Comparison of ENCODE assay signal across 18 cellular contexts in genomic region chr9:81380504-81380903, GRCh38.
A peak's percentile ranks its signal among the peaks of the same experiment; 100 is the strongest.
DNase-seq lines count a peak whose midpoint lies in the region; ATAC-seq and TF ChIP-seq lines count a peak whose summit lies in the region.
"Had no signal": no experiment of that assay in that cellular context is flagged by ENCODE, and none has a peak within 500 bp of the region (broad histone marks: within the 10 kb centered on the region; RNA-seq: fewer than 3 reads in every experiment).

No MANE protein-coding gene starts in this region.

- H3K36me3 Mint-ChIP-seq in Calu3 (ENCODE audit: insufficient read depth, unreplicated experiment), result no peaks in the 10 kb centered on the region
- H3K36me3 Mint-ChIP-seq in type B pancreatic cell, result no peaks in the 10 kb centered on the region
- H3K36me3 Mint-ChIP-seq: CD14-positive monocyte; CD4-positive, alpha-beta memory T cell; IgD-negative memory B cell had no signal

- H2BK5ac ChIP-seq in mesendoderm (ENCODE audit: low read length), result no peak overlapping the region

- no peak overlapping the region for H3K9ac ChIP-seq in mesendoderm (ENCODE audit: low read length)
- H3K9ac ChIP-seq: GM23248 had no signal

- no peak overlapping the region for H2AK5ac ChIP-seq in mesendoderm (ENCODE audit: low read length)

- WGBS in mesendoderm (ENCODE audit: extremely low coverage, insufficient coverage, low lambda C conversion rate), result no CpG with 5 or more reads among the region's 7 CpGs

- H3K23ac ChIP-seq in mesendoderm (ENCODE audit: low read length), result no peak overlapping the region

- H3K4me1 ChIP-seq in mesendoderm (ENCODE audit: control insufficient read depth, low read depth, low read length), result peaks cover 5% of the 10 kb centered on the region
- H3K4me1 ChIP-seq: HAP-1 had no signal

- no peak overlapping the region for H3K56ac ChIP-seq in mesendoderm (ENCODE audit: low read length)

- no peak overlapping the region for H2BK120ac ChIP-seq in mesendoderm (ENCODE audit: low read depth, low read length)

- no peak overlapping the region for H4K8ac ChIP-seq in mesendoderm (ENCODE audit: low read depth, low read length)

- intact Hi-C loops in Calu3 (cut with micrococcal nuclease; ENCODE audit: unreplicated experiment), result no loop called here

- H3K27ac ChIP-seq in mesendoderm (ENCODE audit: low read depth, low read length), result no peak overlapping the region
- H3K27ac ChIP-seq: GM23248, HL-60 had no signal

- H3K79me1 ChIP-seq in mesendoderm (ENCODE audit: low read length), result no peaks in the 10 kb centered on the region

- no peak overlapping the region for H3K4ac ChIP-seq in mesendoderm (ENCODE audit: low read depth, low read length)

- no peaks in the 10 kb centered on the region for H3K79me2 ChIP-seq in mesendoderm (ENCODE audit: control insufficient read depth, insufficient read depth, low read length)

- H2BK15ac ChIP-seq in mesendoderm (replicated peaks; ENCODE audit: low read depth), result no peak overlapping the region

- TF ChIP-seq CTCF in Calu3 (IDR thresholded peaks at IDR 0.05; ENCODE audit: unreplicated experiment), result no peak
- no peak for TF ChIP-seq CTCF in type B pancreatic cell (conservative IDR thresholded peaks at IDR 0.05)

- H3K27me3 ChIP-seq in mesendoderm (ENCODE audit: insufficient read depth, low read length, poor library complexity), result no peaks in the 10 kb centered on the region
- H3K27me3 ChIP-seq: BE2C had no signal

- no peaks in the 10 kb centered on the region for H3K9me3 Mint-ChIP-seq in Calu3 (ENCODE audit: low read depth, unreplicated experiment)
- no peaks in the 10 kb centered on the region for H3K9me3 Mint-ChIP-seq in type B pancreatic cell
- H3K9me3 Mint-ChIP-seq: IgD-negative memory B cell had no signal

- H3K4me3 ChIP-seq in mesendoderm (ENCODE audit: low read length), result no peak overlapping the region
- H3K4me3 ChIP-seq: GM12878, GM23248, HAP-1 had no signal

- H4K5ac ChIP-seq in mesendoderm (ENCODE audit: low read length), result no peak overlapping the region

- H3K27ac Mint-ChIP-seq in Calu3 (ENCODE audit: unreplicated experiment), result peak overlapping the region; percentile 55
- H3K27ac Mint-ChIP-seq in type B pancreatic cell, result peak overlapping the region; percentile 15
- H3K27ac Mint-ChIP-seq: CD14-positive monocyte, IgD-negative memory B cell had no signal

- no peak for ATAC-seq in GM19467 (IDR thresholded peaks at IDR 0.05; ENCODE audit: unreplicated experiment)
- ATAC-seq: GM12878 had no signal

- peaks cover 9% of the 10 kb centered on the region for H3K4me1 Mint-ChIP-seq in Calu3 (ENCODE audit: low read depth, unreplicated experiment)
- peaks cover 28% of the 10 kb centered on the region for H3K4me1 Mint-ChIP-seq in type B pancreatic cell (ENCODE audit: unreplicated experiment)
- H3K4me1 Mint-ChIP-seq: CD4-positive, alpha-beta memory T cell; IgD-negative memory B cell had no signal

- BruUV-seq in Calu3 (replicated peaks; lab: Mats Ljungman, UMichigan), result no TSS peak

- no peak overlapping the region for H3K4me3 Mint-ChIP-seq in Calu3 (ENCODE audit: low read depth, unreplicated experiment)
- no peak overlapping the region for H3K4me3 Mint-ChIP-seq in type B pancreatic cell
- H3K4me3 Mint-ChIP-seq: CD14-positive monocyte; CD4-positive, alpha-beta memory T cell; IgD-negative memory B cell had no signal

- H3K4me2 ChIP-seq in mesendoderm (ENCODE audit: low read length), result no peak overlapping the region

- H3K27me3 Mint-ChIP-seq in Calu3 (ENCODE audit: unreplicated experiment), result no peaks in the 10 kb centered on the region
- peaks cover 40% of the 10 kb centered on the region for H3K27me3 Mint-ChIP-seq in type B pancreatic cell
- H3K27me3 Mint-ChIP-seq: CD4-positive, alpha-beta memory T cell had no signal

- CTCF ChIA-PET in Calu3 (lab: Charles Lee), result no interaction called here

- H3K36me3 ChIP-seq in mesendoderm (ENCODE audit: control insufficient read depth, insufficient read depth, low read length), result no peaks in the 10 kb centered on the region
- H3K36me3 ChIP-seq: BE2C, HAP-1 had no signal

- H3K18ac ChIP-seq in mesendoderm (ENCODE audit: low read length), result peak overlapping the region; percentile 40

- DNase-seq in Calu3 (no peak), NCI-H69 (lab: John Stamatoyannopoulos, UW) (peak; percentile 41), mesendoderm (no peak), type B pancreatic cell (ENCODE audit: extremely low spot score, unreplicated experiment) (no peak), OCI-M2 (lab: John Stamatoyannopoulos, UW; ENCODE audit: unreplicated experiment) (no peak)
- DNase-seq in activated T-cell treated with anti-CD3 and anti-CD28 coated beads, Interleukin-2, amount 50 U/mL, for 48 hours, result no peak
- DNase-seq: ACHN; BE2C; CD4-positive, alpha-beta memory T cell; DMS79 treated with DMSO at 0.1 percent for 48 hours; GM23248; KBM-7 had no signal
